ENCODE assay signal across 19 cellular contexts in genomic region chr12:98483621-98484455, GRCh38.
"Had no signal": no experiment of that assay in that cellular context is flagged by ENCODE, and none has a peak within 500 bp of the region (broad histone marks: within the 10 kb centered on the region; RNA-seq: fewer than 3 reads in every experiment).

No MANE protein-coding gene starts in this region.

- H3K9me3 Mint-ChIP-seq: immature natural killer cell had no signal

- H3K9me3 ChIP-seq: spleen, stomach, thoracic aorta, transverse colon had no signal

- H3K27ac ChIP-seq: coronary artery, spleen, stomach, thoracic aorta, transverse colon had no signal

- H3K27me3 Mint-ChIP-seq: stimulated activated naive B cell treated with anti-CD40 and anti-IgM and Interleukin-4, amounts not matched to agents 10 μg/mL and 1 μg/mL and 100 μg/mL, for 72 hours had no signal

- DNase-seq: effector CD4-positive, alpha-beta T cell; immature natural killer cell; left ventricle myocardium superior; mesenchymal stem cell; naive thymus-derived CD4-positive, alpha-beta T cell; nephron progenitor cell; posterior cingulate gyrus; spleen; stimulated activated CD4-positive, alpha-beta T cell treated with anti-CD3 and anti-CD28 coated beads, Interleukin-15, amount 100 ng/mL, for 24 hours; stimulated activated CD4-positive, alpha-beta T cell treated with anti-CD3 and anti-CD28 coated beads, Interleukin-1b, Interleukin-23, amount 100 ng/mL, for 48 hours; stimulated activated CD4-positive, alpha-beta T cell treated with anti-CD3 and anti-CD28 coated beads, Interleukin-4, amount 100 ng/mL, for 4 hours; stimulated activated naive B cell treated with anti-CD40 and anti-IgM and Interleukin-4, amounts not matched to agents 10 μg/mL and 1 μg/mL and 100 μg/mL, for 72 hours; stomach; substantia nigra; transverse colon had no signal

- H3K4me1 ChIP-seq: spleen, transverse colon had no signal

- H3K4me3 ChIP-seq: coronary artery, lung, spleen, stomach, thoracic aorta, transverse colon had no signal

- H3K36me3 Mint-ChIP-seq: immature natural killer cell; stimulated activated naive B cell treated with anti-CD40 and anti-IgM and Interleukin-4, amounts not matched to agents 10 μg/mL and 1 μg/mL and 100 μg/mL, for 72 hours had no signal

- H3K36me3 ChIP-seq: spleen, stomach, thoracic aorta, transverse colon had no signal

- H3K27me3 ChIP-seq: spleen, stomach, transverse colon had no signal

- H3K4me3 Mint-ChIP-seq: immature natural killer cell; naive thymus-derived CD4-positive, alpha-beta T cell; nephron progenitor cell; stimulated activated naive B cell treated with anti-CD40 and anti-IgM and Interleukin-4, amounts not matched to agents 10 μg/mL and 1 μg/mL and 100 μg/mL, for 72 hours had no signal

- ATAC-seq: left ventricle myocardium superior; naive thymus-derived CD4-positive, alpha-beta T cell; sciatic nerve; stimulated activated naive B cell treated with anti-CD40 and anti-IgM and Interleukin-4, amounts not matched to agents 10 μg/mL and 1 μg/mL and 100 μg/mL, for 72 hours had no signal

- H3K27ac Mint-ChIP-seq: immature natural killer cell; naive thymus-derived CD4-positive, alpha-beta T cell; nephron progenitor cell; stimulated activated naive B cell treated with anti-CD40 and anti-IgM and Interleukin-4, amounts not matched to agents 10 μg/mL and 1 μg/mL and 100 μg/mL, for 72 hours had no signal

- H3K4me1 Mint-ChIP-seq: immature natural killer cell; naive thymus-derived CD4-positive, alpha-beta T cell; stimulated activated naive B cell treated with anti-CD40 and anti-IgM and Interleukin-4, amounts not matched to agents 10 μg/mL and 1 μg/mL and 100 μg/mL, for 72 hours had no signal
